In the genomic region with DNA sequence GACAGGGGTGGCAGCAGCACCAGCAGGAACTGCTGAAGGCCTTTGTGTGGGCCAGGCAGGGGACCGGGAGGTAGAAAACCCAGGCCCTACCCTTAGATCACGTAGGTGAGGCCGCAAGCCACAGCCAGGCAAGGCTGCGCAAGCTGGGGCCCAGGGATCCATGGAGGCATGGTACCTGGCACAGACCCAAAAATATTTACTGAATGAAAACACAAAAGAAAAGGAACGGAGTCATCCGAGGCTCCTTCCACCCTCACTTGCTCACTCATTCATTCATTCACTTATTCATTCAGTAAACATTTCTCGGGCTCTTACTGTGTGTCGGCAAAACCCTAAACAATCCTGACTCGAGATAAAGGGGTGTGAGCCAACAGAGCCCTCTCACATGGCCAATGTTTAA, we compare ENCODE assay signal across 24 cellular contexts.
"Had no signal": no experiment of that assay in that cellular context is flagged by ENCODE, and none has a peak within 500 bp of the region (broad histone marks: within the 10 kb centered on the region; RNA-seq: fewer than 3 reads in every experiment).

No MANE protein-coding gene starts in this region.

- H3K4me1 ChIP-seq: parathyroid adenoma, psoas muscle, right lobe of liver, sigmoid colon, stomach, thyroid gland, tibial nerve, upper lobe of left lung, vagina had no signal

- ATAC-seq: natural killer cell; psoas muscle; right cardiac atrium; right lobe of liver; stimulated activated effector memory CD8-positive, alpha-beta T cell treated with anti-CD3 and anti-CD28 coated beads, Interleukin-12 subunit alpha, Interleukin-12 subunit beta, amount 100 ng/mL, for 72 hours; stimulated activated naive B cell treated with anti-CD40 and anti-IgM and Interleukin-4, amounts not matched to agents 10 μg/mL and 1 μg/mL and 100 μg/mL, for 72 hours had no signal

- H3K36me3 ChIP-seq: neural progenitor cell, right lobe of liver, sigmoid colon, stomach, thoracic aorta, thyroid gland, tibial nerve, upper lobe of left lung, vagina had no signal

- H3K9ac ChIP-seq: neural progenitor cell, parathyroid adenoma had no signal

- H3K27ac ChIP-seq: neural progenitor cell, parathyroid adenoma, psoas muscle, right lobe of liver, sigmoid colon, stomach, thoracic aorta, thyroid gland, tibial nerve, upper lobe of left lung, vagina had no signal

- FAIRE-seq: small intestine, urothelium cell line had no signal

- H3K4me2 ChIP-seq: neural progenitor cell had no signal

- H3K27me3 ChIP-seq: neural progenitor cell, right lobe of liver, stomach, thyroid gland, tibial nerve, upper lobe of left lung, vagina had no signal

- DNase-seq: natural killer cell; occipital lobe; psoas muscle; right cardiac atrium; right lobe of liver; sigmoid colon; small intestine; stimulated activated CD4-positive, alpha-beta T cell treated with anti-CD3 and anti-CD28 coated beads, Interleukin-15, amount 100 ng/mL, for 24 hours; stimulated activated CD4-positive, alpha-beta T cell treated with anti-CD3 and anti-CD28 coated beads, Interleukin-2, amount 100 ng/mL, for 24 hours; stimulated activated CD4-positive, alpha-beta T cell treated with anti-CD3 and anti-CD28 coated beads, Interleukin-2, amount 100 ng/mL, for 48 hours; stimulated activated CD4-positive, alpha-beta T cell treated with anti-CD3 and anti-CD28 coated beads, Interleukin-4, amount 100 ng/mL, for 24 hours; stimulated activated naive B cell treated with anti-CD40 and anti-IgM and Interleukin-4, amounts not matched to agents 10 μg/mL and 1 μg/mL and 100 μg/mL, for 72 hours; stimulated activated naive CD4-positive, alpha-beta T cell treated with Interleukin-2 at 50 U/mL for 16 hours; stomach; thyroid gland; trophoblast cell; upper lobe of left lung had no signal

- H3K79me2 ChIP-seq: parathyroid adenoma had no signal

- H3K4me3 ChIP-seq: neural progenitor cell, psoas muscle, right lobe of liver, sigmoid colon, stomach, thoracic aorta, thyroid gland, tibial nerve, upper lobe of left lung, vagina had no signal

- H3K9me3 ChIP-seq: psoas muscle, right lobe of liver, sigmoid colon, thoracic aorta, thyroid gland, tibial nerve, upper lobe of left lung, vagina had no signal

- H2AFZ ChIP-seq: neural progenitor cell, parathyroid adenoma had no signal
